Comparison of ENCODE assay signal across 1 cellular context in genomic region chr10:79156334-79157274, GRCh38.
TF ChIP-seq lines count a peak whose summit lies in the region.

No MANE protein-coding gene starts in this region.

TF ChIP-seq in GM23338, 12 proteins besides CTCF, POLR2A, EP300 and RAD21:
- TF ChIP-seq STAT1 (IDR thresholded peaks at IDR 0.05; ENCODE audit: unreplicated experiment), result no peak
- TF ChIP-seq REST (IDR thresholded peaks at IDR 0.05; ENCODE audit: unreplicated experiment), result no peak
- TF ChIP-seq ZNF462 (CRISPR knock-in tag; IDR thresholded peaks at IDR 0.05), result no peak
- TF ChIP-seq ETS1 (IDR thresholded peaks at IDR 0.05), result no peak
- no peak for TF ChIP-seq NANOG (IDR thresholded peaks at IDR 0.05; ENCODE audit: borderline replicate concordance)
- no peak for TF ChIP-seq CREB1 (CRISPR knock-in tag; IDR thresholded peaks at IDR 0.05; ENCODE audit: low read depth)
- no peak for TF ChIP-seq ZNF114 (CRISPR knock-in tag; IDR thresholded peaks at IDR 0.05)
- no peak for TF ChIP-seq EZH2 (IDR thresholded peaks at IDR 0.05; ENCODE audit: low read depth, unreplicated experiment)
- no peak for TF ChIP-seq POLR2AphosphoS5 (IDR thresholded peaks at IDR 0.05; ENCODE audit: low read depth)
- no peak for TF ChIP-seq JUNB (IDR thresholded peaks at IDR 0.05; ENCODE audit: unreplicated experiment)
- no peak for TF ChIP-seq EZH2phosphoT487 (IDR thresholded peaks at IDR 0.05; ENCODE audit: unreplicated experiment)
- no peak for TF ChIP-seq ZNF331 (CRISPR knock-in tag; IDR thresholded peaks at IDR 0.05; ENCODE audit: low read depth)
